ENCODE assay signal across 9 cellular contexts in genomic region chr14:69637503-69638030, GRCh38. TPM values are rescaled to one million over a fixed set of nuclear protein-coding genes. Genes with fewer than 3 reads are reported as not detected.
DNase-seq lines count a peak whose midpoint lies in the region; ATAC-seq, FAIRE-seq and TF ChIP-seq lines count a peak whose summit lies in the region.
"Had no signal": no experiment of that assay in that cellular context is flagged by ENCODE, and none has a peak within 500 bp of the region (broad histone marks: within the 10 kb centered on the region; RNA-seq: fewer than 3 reads in every experiment).

No MANE protein-coding gene starts in this region.

- DNase-seq in stimulated activated naive CD8-positive, alpha-beta T cell treated with anti-CD3 and anti-CD28 coated beads, Interleukin-15, Interleukin-2, amounts not matched to agents 100 U/mL and 50 U/mL, for 24 hours = no peak
- DNase-seq in K562 (ENCODE audit: extremely low read depth in 1 of 4, low spot score in 3 of 4) = peak; percentile 30 to 65 (median 36)
- peak; percentile 64 to 84 (median 77) for DNase-seq in mucosa of descending colon
- DNase-seq in GM03348 (ENCODE audit: low spot score) = no peak
- DNase-seq in SKM-1 treated with dmso at 0.1 percent for 144 hours (lab: John Stamatoyannopoulos, UW; ENCODE audit: unreplicated experiment) = no peak
- DNase-seq: stimulated activated naive CD4-positive, alpha-beta T cell treated with Interleukin-2 at 50 U/mL for 16 hours had no signal

- peaks cover 17 to 56% of the 10 kb centered on the region in 2 experiments for H3K4me1 ChIP-seq in K562 (replicated peaks in 1 of 2; ENCODE audit: control insufficient read depth in 2 of 2, insufficient read depth in 2 of 2, low read length in 2 of 2)
- peaks cover 52% of the 10 kb centered on the region for H3K4me1 ChIP-seq in mucosa of descending colon (ENCODE audit: low read depth)

- no peak for TF ChIP-seq RAD21 in K562 (CRISPR knock-in tag; conservative IDR thresholded peaks at IDR 0.05 in 1 of 2, IDR thresholded peaks at IDR 0.05 in 1 of 2)

- no peak overlapping the region for H3K4me2 ChIP-seq in K562 (ENCODE audit: insufficient read depth, low read length)

- no peak for ATAC-seq in stimulated activated naive CD8-positive, alpha-beta T cell treated with anti-CD3 and anti-CD28 coated beads, Interleukin-15, Interleukin-2, amounts not matched to agents 100 U/mL and 50 U/mL, for 24 hours
- ATAC-seq in K562 = peak; percentile 72
- ATAC-seq in mucosa of descending colon = peak; percentile 79
- ATAC-seq in HG03565 (IDR thresholded peaks at IDR 0.05; ENCODE audit: unreplicated experiment) = no peak
- no peak for ATAC-seq in HG02678 (IDR thresholded peaks at IDR 0.05; ENCODE audit: unreplicated experiment)

- peak overlapping the region; percentile 96 for H3K27ac Mint-ChIP-seq in stimulated activated naive CD8-positive, alpha-beta T cell treated with anti-CD3 and anti-CD28 coated beads, Interleukin-15, Interleukin-2, amounts not matched to agents 100 ng/mL and 50 ng/mL, for 24 hours

- POLR2A ChIA-PET in K562 (lab: Yijun Ruan, JAX) = interaction anchor here (1.0 to 1.4 kb wide), 5 partner anchors 9 to 26 kb away, joined by 3 to 4 read pairs (median 3); partner anchors contain the start of gene SUSD6

- no peak for FAIRE-seq in K562 (lab: Jason Lieb, UNC)

- intact Hi-C loops in K562 (cut with micrococcal nuclease) = no loop called here
- intact Hi-C loops in mucosa of descending colon (cut with DNase I, micrococcal nuclease) = no loop called here

- H4K20me1 ChIP-seq in K562 (replicated peaks; ENCODE audit: control insufficient read depth, insufficient read depth, low read length) = 0 out of 2 replicates have a peak, but pooled peaks cover 9% of the 10 kb centered on the region

- H3K79me2 ChIP-seq in K562 (ENCODE audit: control insufficient read depth, insufficient read depth, low read length) = peaks cover 94% of the 10 kb centered on the region

- H3K9ac ChIP-seq in K562 (ENCODE audit: insufficient read depth in 1 of 2, low read depth in 2 of 2, low read length in 2 of 2) = peak overlapping the region in 1 of 2 experiments; percentile 59; a peak in 2 of 4 replicates

- H3K36me3 Mint-ChIP-seq in stimulated activated naive CD8-positive, alpha-beta T cell treated with anti-CD3 and anti-CD28 coated beads, Interleukin-15, Interleukin-2, amounts not matched to agents 100 ng/mL and 50 ng/mL, for 24 hours (ENCODE audit: low read depth) = peaks cover 40% of the 10 kb centered on the region

- H3K4me3 ChIP-seq in K562 (no peak overlapping the region), mucosa of descending colon (no peak overlapping the region)

- H3K27ac ChIP-seq in K562 (ENCODE audit: extremely low read depth, low read depth, low read length) = no peak overlapping the region; the same call in 2 of the 3 replicates

- H3K27me3 ChIP-seq in K562 (ENCODE audit: control insufficient read depth in 2 of 2, insufficient read depth in 2 of 2, low read length in 2 of 2) = no peaks in the 10 kb centered on the region

- TF ChIP-seq CTCF in K562 (IDR thresholded peaks at IDR 0.05 in 2 of 3, conservative IDR thresholded peaks at IDR 0.05 in 1 of 3; ENCODE audit: insufficient read depth in 2 of 3, low read depth in 1 of 3, low read length in 3 of 3) = no peak
- TF ChIP-seq CTCF in mucosa of descending colon (IDR thresholded peaks at IDR 0.05) = no peak

- no peak for TF ChIP-seq EP300 in K562 (IDR thresholded peaks at IDR 0.05; ENCODE audit: low read length)

- CTCF ChIA-PET in K562 (lab: Yijun Ruan, JAX; ENCODE audit: low intra/inter-chr PET ratio) = no interaction called here

- H3K9me1 ChIP-seq in K562 (ENCODE audit: control insufficient read depth, insufficient read depth, low read length) = no peaks in the 10 kb centered on the region

- H3K36me3 ChIP-seq in K562 (ENCODE audit: control insufficient read depth, insufficient read depth, low read length) (peaks cover 13% of the 10 kb centered on the region), mucosa of descending colon (ENCODE audit: low read depth) (no peaks in the 10 kb centered on the region)

- H3K9me3 ChIP-seq in K562 (replicated peaks; ENCODE audit: control insufficient read depth, insufficient read depth, low read depth, low read length) (peaks cover 10% of the 10 kb centered on the region), mucosa of descending colon (no peaks in the 10 kb centered on the region)

- in situ Hi-C loops in K562 (cut with MboI) = no loop called here

- no peak overlapping the region for H2AFZ ChIP-seq in K562 (ENCODE audit: low read depth, low read length)

- no peaks in the 10 kb centered on the region for H3K27me3 Mint-ChIP-seq in stimulated activated naive CD8-positive, alpha-beta T cell treated with anti-CD3 and anti-CD28 coated beads, Interleukin-15, Interleukin-2, amounts not matched to agents 100 ng/mL and 50 ng/mL, for 24 hours

- H3K4me1 Mint-ChIP-seq in stimulated activated naive CD8-positive, alpha-beta T cell treated with anti-CD3 and anti-CD28 coated beads, Interleukin-15, Interleukin-2, amounts not matched to agents 100 ng/mL and 50 ng/mL, for 24 hours (ENCODE audit: low read depth) = peaks cover 95% of the 10 kb centered on the region

- 0% methylated on average over 2 of the region's 3 CpGs for WGBS in K562 (ENCODE audit: insufficient coverage, low coverage, missing lambda C conversion rate)

- no peak for TF ChIP-seq POLR2A in K562 (conservative IDR thresholded peaks at IDR 0.05)

- H3K9me3 Mint-ChIP-seq in stimulated activated naive CD8-positive, alpha-beta T cell treated with anti-CD3 and anti-CD28 coated beads, Interleukin-15, Interleukin-2, amounts not matched to agents 100 ng/mL and 50 ng/mL, for 24 hours = peaks cover 18% of the 10 kb centered on the region

- no TSS peak for BruUV-seq in K562 (replicated peaks; lab: Mats Ljungman, UMichigan)

- H3K4me3 Mint-ChIP-seq in stimulated activated naive CD8-positive, alpha-beta T cell treated with anti-CD3 and anti-CD28 coated beads, Interleukin-15, Interleukin-2, amounts not matched to agents 100 ng/mL and 50 ng/mL, for 24 hours = peak overlapping the region; percentile 65

TF ChIP-seq in K562, 482 proteins besides CTCF, POLR2A, EP300 and RAD21 (continues in another document):
- TF ChIP-seq HBP1 (CRISPR knock-in tag; IDR thresholded peaks at IDR 0.05) = no peak
- no peak for TF ChIP-seq EZH2 (IDR thresholded peaks at IDR 0.05; ENCODE audit: borderline replicate concordance, low read depth, low read length)
- TF ChIP-seq SMAD3 (CRISPR knock-in tag; conservative IDR thresholded peaks at IDR 0.05) = no peak
- TF ChIP-seq MAZ (CRISPR knock-in tag; conservative IDR thresholded peaks at IDR 0.05 in 1 of 2, IDR thresholded peaks at IDR 0.05 in 1 of 2) = no peak
- TF ChIP-seq ZNF785 (CRISPR knock-in tag; IDR thresholded peaks at IDR 0.05) = no peak
- peak in 1 of 2 experiments; percentile 11 for TF ChIP-seq E2F6 (IDR thresholded peaks at IDR 0.05; ENCODE audit: borderline replicate concordance in 1 of 2, extremely low read depth in 1 of 2, insufficient read depth in 1 of 2, insufficient read length in 1 of 2, low read depth in 1 of 2, low read length in 1 of 2, poor library complexity in 1 of 2, severe bottlenecking in 1 of 2)

RNA-seq across cellular contexts. Expression of gene SUSD6, which starts 26.2 kb away (rescaled TPM):
- total RNA-seq in K562 (2011; cell fraction: chromatin; rRNA removed; ENCODE audit: low replicate concordance) = 51.2 and 76.5 TPM in 2 replicates
- 50.5 and 58.7 TPM in 2 replicates for total RNA-seq in K562 (2011; cell fraction: nucleolus; rRNA removed)
- 56.2 and 57.9 TPM in 2 replicates for total RNA-seq in K562 (2011; cell fraction: nucleoplasm; rRNA removed)
- total RNA-seq in K562 (2014; rRNA removed) = 3.8 and 4.1 TPM in 2 replicates
- 5.5 and 5.7 TPM in 2 replicates for total RNA-seq in K562 (2014; rRNA removed; fragmentation: Illumina TruSeq; extraction: Trizol)
- total RNA-seq in K562 (2015; rRNA removed; fragmentation: Illumina TruSeq; extraction: Trizol) = 5.0 and 5.2 TPM in 2 replicates
- total RNA-seq in K562 (2021) = 18.4 and 20.7 TPM in 2 replicates
- polyA plus RNA-seq in K562 (2011; rRNA removed) = 13.0 and 25.6 TPM in 2 replicates
- 8.0 and 14.7 TPM in 2 replicates for polyA plus RNA-seq in K562 (2011; cell fraction: cytosol; rRNA removed)
- polyA plus RNA-seq in K562 (2011; cell fraction: nucleus; rRNA removed) = 63.8 and 68.6 TPM in 2 replicates
- polyA plus RNA-seq in K562 (2012) = 5.8 and 7.8 TPM in 2 replicates
- polyA plus RNA-seq in K562 (2014; fragmentation: Illumina TruSeq; extraction: Trizol) = 12.2 and 12.3 TPM in 2 replicates
- 1 to 10 TPM; 2.9 to 5.6 TPM for polyA plus RNA-seq in K562 (2014; fragmentation: Nextera tagmentation; extraction: Ambion mirVana)
- 11.4 and 11.7 TPM in 2 replicates for polyA plus RNA-seq in K562 (2014; rRNA removed)
- 18.0 and 19.0 TPM in 2 replicates for polyA minus RNA-seq in K562 (2011; rRNA and poly(A)+ RNA removed)
- 7.5 and 9.8 TPM in 2 replicates for polyA minus RNA-seq in K562 (2011; cell fraction: cytosol; rRNA and poly(A)+ RNA removed)
- 15.6 and 35.9 TPM in 2 replicates for polyA minus RNA-seq in K562 (2011; cell fraction: nucleus; rRNA and poly(A)+ RNA removed)
- 10 to 100 TPM; 56.3 to 98.3 (median 95.6) TPM for total RNA-seq in mucosa of descending colon

Comparison
In these comparisons a context has a peak if more than half of its experiments do, and no peak if none do; other contexts are left out.
1. ATAC-seq: peak in K562 (single experiment) and mucosa of descending colon (single experiment); none in stimulated activated naive CD8-positive, alpha-beta T cell treated with anti-CD3 and anti-CD28 coated beads, Interleukin-15, Interleukin-2, amounts not matched to agents 100 U/mL and 50 U/mL, for 24 hours (single experiment), HG03565 (single experiment) and HG02678 (single experiment).
2. DNase-seq: peak in K562 (4 of 4) and mucosa of descending colon (3 of 3); none in stimulated activated naive CD8-positive, alpha-beta T cell treated with anti-CD3 and anti-CD28 coated beads, Interleukin-15, Interleukin-2, amounts not matched to agents 100 U/mL and 50 U/mL, for 24 hours (single experiment), GM03348 (single experiment) and SKM-1 treated with dmso at 0.1 percent for 144 hours (single experiment).